In genomic region chr10:46734262-46734642, GRCh38 we compare ENCODE assay signal across 7 cellular contexts.
DNase-seq lines count a peak whose midpoint lies in the region; ATAC-seq and TF ChIP-seq lines count a peak whose summit lies in the region.
"Not testable (repeated sequence)": the region's sequence is repeated elsewhere in the genome, so short reads cannot be mapped to it uniquely, and the experiment has no call there.

No MANE protein-coding gene starts in this region.

- H3K27ac ChIP-seq in MM.1S (ENCODE audit: low read length), result not testable (repeated sequence)

- not testable (repeated sequence) for H3F3A ChIP-seq in MM.1S (ENCODE audit: insufficient read depth, low read length)

- not testable (repeated sequence) for H3K4me1 ChIP-seq in MM.1S (ENCODE audit: low read length)

- not testable (repeated sequence) for H3K4me3 Mint-ChIP-seq in activated T-cell treated with anti-CD3 and anti-CD28 coated beads, Interleukin-2, amount 50 U/mL, for 72 hours

- H3K36me3 Mint-ChIP-seq in activated T-cell treated with anti-CD3 and anti-CD28 coated beads, Interleukin-2, amount 50 U/mL, for 72 hours (ENCODE audit: insufficient read depth in 2 of 2); activated naive CD4-positive, alpha-beta T cell treated with anti-CD3 and anti-CD28 coated beads, Interleukin-2, amount 50 U/mL, for 72 hours: not testable (repeated sequence)

- not testable (repeated sequence) for H3K36me3 ChIP-seq in MM.1S (replicated peaks; ENCODE audit: insufficient read depth, low read length)

- H3K9me2 ChIP-seq in MM.1S (replicated peaks; ENCODE audit: insufficient read depth, low read length), result not testable (repeated sequence)

- peak; percentile 28 for DNase-seq in Jurkat, Clone E6-1 (ENCODE audit: low read depth, low spot score)
- DNase-seq in MM.1S (peak; percentile 7), NB4 (ENCODE audit: low read depth) (peak; percentile 44), renal cortical epithelial cell (ENCODE audit: low read depth) (peak; percentile 2)
- not testable (repeated sequence) for DNase-seq in activated T-cell treated with anti-CD3 and anti-CD28 coated beads, Interleukin-2, amount 50 U/mL, for 72 hours; activated naive CD4-positive, alpha-beta T cell treated with anti-CD3 and anti-CD28 coated beads, Interleukin-2, amount 50 U/mL, for 72 hours (ENCODE audit: low spot score in 2 of 2)

- H3K27me3 ChIP-seq in MM.1S (replicated peaks; ENCODE audit: insufficient read depth, low read length), result not testable (repeated sequence)

- not testable (repeated sequence) for H3K4me3 ChIP-seq in Jurkat, Clone E6-1 (ENCODE audit: low read length); MM.1S (ENCODE audit: low read length); NB4 (ENCODE audit: low read depth, low read length)

- not testable (repeated sequence) for H3K4me2 ChIP-seq in MM.1S (ENCODE audit: low read depth, low read length)

- TF ChIP-seq POLR2A in NB4 (IDR thresholded peaks at IDR 0.05; ENCODE audit: extremely low read depth, insufficient read length), result not testable (repeated sequence)

- not testable (repeated sequence) for H3K4me1 Mint-ChIP-seq in activated T-cell treated with anti-CD3 and anti-CD28 coated beads, Interleukin-2, amount 50 U/mL, for 72 hours (ENCODE audit: low read depth)

- H3K27me3 Mint-ChIP-seq in activated T-cell treated with anti-CD3 and anti-CD28 coated beads, Interleukin-2, amount 50 U/mL, for 72 hours (ENCODE audit: low read depth), result not testable (repeated sequence)

- not testable (repeated sequence) for TF ChIP-seq CTCF in MM.1S (IDR thresholded peaks at IDR 0.05; ENCODE audit: low read length); NB4 (IDR thresholded peaks at IDR 0.05; ENCODE audit: low read depth, low read length)

- H3K9me3 Mint-ChIP-seq in activated T-cell treated with anti-CD3 and anti-CD28 coated beads, Interleukin-2, amount 50 U/mL, for 72 hours; activated naive CD4-positive, alpha-beta T cell treated with anti-CD3 and anti-CD28 coated beads, Interleukin-2, amount 50 U/mL, for 72 hours: not testable (repeated sequence)

- peak; percentile 63 for ATAC-seq in GM21619 (IDR thresholded peaks at IDR 0.05; ENCODE audit: unreplicated experiment)
- ATAC-seq in activated T-cell treated with anti-CD3 and anti-CD28 coated beads, Interleukin-2, amount 50 U/mL, for 72 hours (replicated peaks in 1 of 2), result peak; percentile 29 to 58
- ATAC-seq in activated naive CD4-positive, alpha-beta T cell treated with anti-CD3 and anti-CD28 coated beads, Interleukin-2, amount 50 U/mL, for 72 hours, result peak; percentile 46 to 66

- not testable (repeated sequence) for H4K20me1 ChIP-seq in MM.1S (ENCODE audit: insufficient read depth, low read length)

- not testable (repeated sequence) for H3K9ac ChIP-seq in MM.1S (ENCODE audit: low read length)

- not testable (repeated sequence) for H3K27ac Mint-ChIP-seq in activated T-cell treated with anti-CD3 and anti-CD28 coated beads, Interleukin-2, amount 50 U/mL, for 72 hours; activated naive CD4-positive, alpha-beta T cell treated with anti-CD3 and anti-CD28 coated beads, Interleukin-2, amount 50 U/mL, for 72 hours

- H3K79me2 ChIP-seq in MM.1S (ENCODE audit: low read length), result not testable (repeated sequence)

- not testable (repeated sequence) for H3K9me3 ChIP-seq in MM.1S (replicated peaks; ENCODE audit: insufficient read depth, low read length)

- H2AFZ ChIP-seq in MM.1S (ENCODE audit: low read length), result not testable (repeated sequence)
